Comparison of ENCODE assay signal across 11 cellular contexts in the genomic region with DNA sequence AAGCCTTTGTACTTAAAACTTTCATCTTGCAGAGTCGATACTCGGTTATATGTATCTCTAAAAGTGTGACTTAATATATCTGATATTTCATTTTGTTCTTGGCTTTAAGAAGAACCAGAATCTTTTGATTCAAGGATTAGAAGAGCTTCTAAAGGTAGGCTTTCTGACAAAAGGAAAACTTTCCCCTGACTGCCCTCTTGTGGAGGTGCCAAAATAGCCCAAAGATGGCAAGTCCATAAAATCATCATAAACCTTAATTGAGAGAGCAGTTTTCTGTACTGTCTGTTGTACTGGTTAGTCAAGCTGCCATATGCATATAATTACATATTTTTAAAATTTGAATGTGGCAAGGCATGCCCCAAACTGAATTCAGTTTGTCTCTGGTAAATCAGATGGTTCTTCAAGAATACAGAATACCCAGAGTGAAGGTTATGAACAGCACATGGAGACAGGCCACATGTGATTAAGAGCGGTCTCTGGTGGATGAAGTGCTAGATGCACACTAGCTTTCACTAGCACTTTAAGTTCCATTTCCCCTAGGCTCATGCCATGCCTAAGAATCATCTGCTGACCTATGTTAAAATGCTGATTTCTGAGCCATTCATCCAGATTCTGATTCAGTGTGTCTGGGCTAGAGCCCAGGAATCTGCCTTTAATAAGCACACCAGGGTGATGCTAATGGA. TPM values are rescaled to one million over a fixed set of nuclear protein-coding genes. Genes with fewer than 3 reads are reported as not detected.
DNase-seq lines count a peak whose midpoint lies in the region; ATAC-seq, FAIRE-seq and TF ChIP-seq lines count a peak whose summit lies in the region.
"Had no signal": no experiment of that assay in that cellular context is flagged by ENCODE, and none has a peak within 500 bp of the region (broad histone marks: within the 10 kb centered on the region; RNA-seq: fewer than 3 reads in every experiment).

No MANE protein-coding gene starts in this region.

- H3K27ac ChIP-seq in heart left ventricle (no peak overlapping the region), small intestine (ENCODE audit: low read depth in 1 of 2, low read length in 1 of 2) (no peak overlapping the region)
- H3K27ac ChIP-seq in CD8-positive, alpha-beta memory T cell (ENCODE audit: low read depth, low read length) = no peak overlapping the region
- H3K27ac ChIP-seq: BLaER1 treated with 17β-estradiol and CSF1 and Interleukin-3, amounts not matched to agents 10 nM and 100 nM had no signal

- no peaks in the 10 kb centered on the region for H3K36me3 Mint-ChIP-seq in CD8-positive, alpha-beta memory T cell
- H3K36me3 Mint-ChIP-seq: naive B cell had no signal

- H3K4me1 Mint-ChIP-seq in CD8-positive, alpha-beta memory T cell = no peaks in the 10 kb centered on the region
- H3K4me1 Mint-ChIP-seq: naive B cell had no signal

- H3K27ac Mint-ChIP-seq in CD8-positive, alpha-beta memory T cell = peak overlapping the region in 1 of 8 donors; percentile 25

- ATAC-seq in heart left ventricle (no peak), HG02642 (IDR thresholded peaks at IDR 0.05; ENCODE audit: poor library complexity, unreplicated experiment) (no peak)

- H3K27me3 ChIP-seq in heart left ventricle (peaks cover 0 to 4% (median 0%) of the 10 kb centered on the region in 9 donors), small intestine (ENCODE audit: control insufficient read depth in 2 of 2, insufficient read depth in 2 of 2, low read length in 2 of 2) (no peaks in the 10 kb centered on the region)
- no peaks in the 10 kb centered on the region for H3K27me3 ChIP-seq in CD8-positive, alpha-beta memory T cell (ENCODE audit: insufficient read depth, low read length, poor library complexity, severe bottlenecking)
- H3K27me3 ChIP-seq: BLaER1 treated with 17β-estradiol and CSF1 and Interleukin-3, amounts not matched to agents 10 nM and 100 nM had no signal

- POLR2A ChIA-PET in CD8-positive, alpha-beta memory T cell (lab: Charles Lee) = no interaction called here

- CTCF ChIA-PET in CD8-positive, alpha-beta memory T cell (lab: Charles Lee) = no interaction called here

- H3K27me3 Mint-ChIP-seq in CD8-positive, alpha-beta memory T cell = peaks cover 0 to 1% of the 10 kb centered on the region in 2 donors

- DNase-seq in heart left ventricle (no peak), cardiac septum (ENCODE audit: low spot score) (no peak), NCI-H2171 (lab: John Stamatoyannopoulos, UW) (peak; percentile 29), astrocyte of the hippocampus (ENCODE audit: low read depth, low spot score) (peak; percentile 30), small intestine (peak; percentile 7), KG1 (lab: John Stamatoyannopoulos, UW) (no peak)
- no peak for DNase-seq in CD8-positive, alpha-beta memory T cell
- DNase-seq: dermis blood vessel endothelial cell, naive B cell had no signal

- no peak for TF ChIP-seq POLR2A in heart left ventricle (IDR thresholded peaks at IDR 0.05)

- H3K9me3 ChIP-seq in heart left ventricle (no peaks in the 10 kb centered on the region), small intestine (ENCODE audit: control insufficient read depth, low read depth) (no peaks in the 10 kb centered on the region)
- H3K9me3 ChIP-seq in CD8-positive, alpha-beta memory T cell (ENCODE audit: low read length) = no peaks in the 10 kb centered on the region
- H3K9me3 ChIP-seq: BLaER1 treated with 17β-estradiol and CSF1 and Interleukin-3, amounts not matched to agents 10 nM and 100 nM had no signal

- no peaks in the 10 kb centered on the region for H3K9me3 Mint-ChIP-seq in CD8-positive, alpha-beta memory T cell

- intact Hi-C loops in heart left ventricle (cut with DNase I) (no loop called here), cardiac septum (cut with DNase I) (no loop called here)

- 61 to 71% (median 64%) methylated on average over 3 of the region's 3 CpGs for WGBS in heart left ventricle, 4 donors
- WGBS in small intestine, 3 donors = 63 to 69% (median 67%) methylated on average over 3 of the region's 3 CpGs

- no peak overlapping the region for H3K4me3 Mint-ChIP-seq in CD8-positive, alpha-beta memory T cell
- H3K4me3 Mint-ChIP-seq: naive B cell had no signal

- no peaks in the 10 kb centered on the region for H3K4me1 ChIP-seq in heart left ventricle
- no peaks in the 10 kb centered on the region for H3K4me1 ChIP-seq in small intestine (ENCODE audit: control insufficient read depth in 2 of 2, insufficient read depth in 1 of 2, low read depth in 1 of 2, low read length in 1 of 2)
- no peaks in the 10 kb centered on the region for H3K4me1 ChIP-seq in CD8-positive, alpha-beta memory T cell (ENCODE audit: insufficient read depth, low read length)
- H3K4me1 ChIP-seq: BLaER1 treated with 17β-estradiol and CSF1 and Interleukin-3, amounts not matched to agents 10 nM and 100 nM had no signal

- peak in 11 of 12 donors; percentile 5 to 29 (median 20) for TF ChIP-seq CTCF in heart left ventricle (IDR thresholded peaks at IDR 0.05)

- FAIRE-seq in small intestine (lab: Jason Lieb, UNC) = no peak

- H3K4me3 ChIP-seq in heart left ventricle (no peak overlapping the region), small intestine (ENCODE audit: low read depth in 1 of 2, low read length in 2 of 2) (no peak overlapping the region)
- H3K4me3 ChIP-seq in CD8-positive, alpha-beta memory T cell (ENCODE audit: low read length) = no peak overlapping the region
- H3K4me3 ChIP-seq: BLaER1 treated with 17β-estradiol and CSF1 and Interleukin-3, amounts not matched to agents 10 nM and 100 nM had no signal

- H3K36me3 ChIP-seq in heart left ventricle = no peaks in the 10 kb centered on the region
- no peaks in the 10 kb centered on the region for H3K36me3 ChIP-seq in small intestine (ENCODE audit: control insufficient read depth in 2 of 2, insufficient read depth in 2 of 2, low read length in 2 of 2)
- H3K36me3 ChIP-seq in CD8-positive, alpha-beta memory T cell (ENCODE audit: insufficient read depth, low read length) = no peaks in the 10 kb centered on the region
- H3K36me3 ChIP-seq: BLaER1 treated with 17β-estradiol and CSF1 and Interleukin-3, amounts not matched to agents 10 nM and 100 nM had no signal

RNA-seq across cellular contexts. Expression of a gene that starts 27.7 kb away (rescaled TPM):
- total RNA-seq in heart left ventricle = under 1 TPM in 3 of 9 donors, not detected in 6; 0.08 to 0.37 (median 0.32) TPM
- not detected for polyA plus RNA-seq in heart left ventricle
- 0.11 TPM for total RNA-seq in cardiac septum
- 1 to 10 TPM in 1 of 3 donors, not detected in 2; 7.5 TPM for polyA plus RNA-seq in small intestine
- total RNA-seq in CD8-positive, alpha-beta memory T cell = not detected
- polyA plus RNA-seq in CD8-positive, alpha-beta memory T cell = 0.10 TPM
- total RNA-seq: dermis blood vessel endothelial cell had no signal

RNA-seq across cellular contexts. Expression of a gene that starts 57.3 kb away (rescaled TPM):
- total RNA-seq in heart left ventricle (1 to 10 TPM in 2 of 9 donors, under 1 TPM in 6, not detected in 1; 0.40 to 1.4 (median 0.54) TPM), cardiac septum (0.32 TPM)
- polyA plus RNA-seq in heart left ventricle (not detected), small intestine (under 1 TPM in 1 of 3 donors, not detected in 2; 0.10 TPM)
- total RNA-seq in CD8-positive, alpha-beta memory T cell = not detected
- polyA plus RNA-seq in CD8-positive, alpha-beta memory T cell = 0.22 TPM
- total RNA-seq: dermis blood vessel endothelial cell had no signal

Comparison
In these comparisons a context has a peak if more than half of its experiments do, and no peak if none do; other contexts are left out.
1. DNase-seq: peak in NCI-H2171 (single experiment), astrocyte of the hippocampus (single experiment) and small intestine (single experiment); none in heart left ventricle (0 of 5), cardiac septum (single experiment), KG1 (single experiment) and CD8-positive, alpha-beta memory T cell (0 of 5).